Comparison of ENCODE assay signal across 10 cellular contexts in the genomic region with DNA sequence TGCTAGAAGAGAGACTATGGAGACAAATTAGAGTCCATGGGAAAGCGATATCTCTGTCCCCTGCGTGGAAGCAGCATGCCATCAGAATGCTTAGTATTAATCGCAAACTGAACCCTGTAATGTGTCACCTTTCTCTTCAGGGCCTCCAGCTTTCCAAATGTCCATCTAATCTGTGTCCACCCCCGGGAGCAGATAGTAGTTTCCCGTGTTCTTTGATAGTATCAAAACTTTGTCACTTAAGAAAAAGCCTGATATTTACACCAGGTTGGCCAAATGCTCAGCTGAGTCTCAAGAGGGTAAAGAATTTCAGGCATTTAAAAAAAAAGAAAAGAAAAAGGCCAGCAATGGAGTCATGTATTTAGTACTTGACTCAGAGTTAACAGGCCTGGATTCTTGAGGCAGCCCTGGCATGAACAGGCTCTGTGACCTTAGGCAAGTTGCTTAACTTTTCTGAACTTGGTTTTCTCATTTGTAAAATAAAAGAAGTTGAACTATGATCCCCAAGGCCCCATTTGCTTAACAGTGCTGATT. TPM values are rescaled to one million over a fixed set of nuclear protein-coding genes. Genes with fewer than 3 reads are reported as not detected.
DNase-seq lines count a peak whose midpoint lies in the region; ATAC-seq, FAIRE-seq and TF ChIP-seq lines count a peak whose summit lies in the region.
"Had no signal": no experiment of that assay in that cellular context is flagged by ENCODE, and none has a peak within 500 bp of the region (broad histone marks: within the 10 kb centered on the region; RNA-seq: fewer than 3 reads in every experiment).

No MANE protein-coding gene starts in this region.

- FAIRE-seq in bronchial epithelial cell (lab: Jason Lieb, UNC) = no peak
- FAIRE-seq: endometrium had no signal

- no peaks in the 10 kb centered on the region for H3K9me3 ChIP-seq in HUES48 (ENCODE audit: control insufficient read depth, insufficient read depth, low read length)
- no peaks in the 10 kb centered on the region for H3K9me3 ChIP-seq in mesodermal cell (ENCODE audit: control insufficient read depth, low read length)

- 16 to 42% methylated on average over 3 to 5 of the region's 5 CpGs for WGBS in mesodermal cell (ENCODE audit: insufficient coverage in 2 of 2), 2 experiments

- ATAC-seq in GM21360 (IDR thresholded peaks at IDR 0.05; ENCODE audit: unreplicated experiment) = no peak

- no peak overlapping the region; the same call in 1 of the 2 replicates for H3K9ac ChIP-seq in HUES48 (ENCODE audit: low read depth, low read length)

- H3K36me3 ChIP-seq in ACC112 (ENCODE audit: insufficient read depth, low read length) (no peaks in the 10 kb centered on the region), HUES48 (ENCODE audit: control insufficient read depth, insufficient read depth, low read length) (no peaks in the 10 kb centered on the region), bronchial epithelial cell (ENCODE audit: control insufficient read depth, insufficient read depth, low read length) (no peaks in the 10 kb centered on the region), mesodermal cell (ENCODE audit: control insufficient read depth, insufficient read depth, low read length) (no peaks in the 10 kb centered on the region)

- TF ChIP-seq CTCF in bronchial epithelial cell (IDR thresholded peaks at IDR 0.05; ENCODE audit: insufficient read depth, low read length, severe bottlenecking) = no peak

- no peaks in the 10 kb centered on the region for H3K79me2 ChIP-seq in ACC112 (ENCODE audit: control insufficient read depth, insufficient read depth, low read length, unreplicated experiment)

- peak; percentile 54 for DNase-seq in bronchial epithelial cell (ENCODE audit: low read depth)
- no peak for DNase-seq in NCI-H774 (lab: John Stamatoyannopoulos, UW)
- no peak for DNase-seq in NAMALWA (ENCODE audit: low spot score)
- no peak for DNase-seq in CD1c-positive myeloid dendritic cell (ENCODE audit: extremely low spot score)
- DNase-seq: CD4-positive, CD25-positive, alpha-beta regulatory T cell had no signal

- H3K4me1 ChIP-seq in ACC112 (ENCODE audit: control insufficient read depth, insufficient read depth, low read length, unreplicated experiment) (peaks cover 33% of the 10 kb centered on the region), HUES48 (ENCODE audit: control insufficient read depth, insufficient read depth, low read length) (peaks cover 47% of the 10 kb centered on the region), mesodermal cell (ENCODE audit: control insufficient read depth, insufficient read depth, low read length, poor library complexity, severe bottlenecking) (peaks cover 40% of the 10 kb centered on the region)

- peak overlapping the region; percentile 86 for H2AFZ ChIP-seq in ACC112 (ENCODE audit: low read length, unreplicated experiment)

- peak overlapping the region; percentile 32 for H3K4me3 ChIP-seq in ACC112 (ENCODE audit: low read depth, low read length)
- peak overlapping the region; percentile 26; the same call in 1 of the 2 replicates for H3K4me3 ChIP-seq in HUES48 (ENCODE audit: low read depth, low read length)
- H3K4me3 ChIP-seq in bronchial epithelial cell (ENCODE audit: low read depth, low read length) = no peak overlapping the region
- no peak overlapping the region for H3K4me3 ChIP-seq in mesodermal cell (ENCODE audit: extremely low read depth, insufficient read depth, low read length, poor library complexity, severe bottlenecking)

- H3K27me3 ChIP-seq in ACC112 (ENCODE audit: insufficient read depth, low read length) = no peaks in the 10 kb centered on the region
- no peaks in the 10 kb centered on the region for H3K27me3 ChIP-seq in HUES48 (ENCODE audit: control insufficient read depth, insufficient read depth, low read length)
- H3K27me3 ChIP-seq in bronchial epithelial cell (ENCODE audit: control insufficient read depth, insufficient read depth, low read length) = no peaks in the 10 kb centered on the region

- H3K27ac ChIP-seq in ACC112 (ENCODE audit: low read depth, low read length) (peak overlapping the region; percentile 82), HUES48 (ENCODE audit: low read depth, low read length) (peak overlapping the region; percentile 95), mesodermal cell (ENCODE audit: low read depth, low read length, severe bottlenecking) (peak overlapping the region; percentile 96)

RNA-seq across cellular contexts. Expression of gene GSAP, which starts 10.4 kb away (rescaled TPM):
- 10.3 and 20.4 TPM in 2 replicates for total RNA-seq in bronchial epithelial cell
- 0.66 TPM for polyA plus RNA-seq in mesodermal cell (2013, experiment 1 of 2)
- 0.71 TPM for polyA plus RNA-seq in mesodermal cell (2013, experiment 2 of 2)

Comparison
In these comparisons a context has a peak if more than half of its experiments do, and no peak if none do; other contexts are left out.
1. H3K4me3 ChIP-seq: peak in ACC112 (single experiment) and HUES48 (single experiment); none in bronchial epithelial cell (single experiment) and mesodermal cell (single experiment).
2. Peak in every context shown above with its lines, with median percentiles within 50 percentile points of each other: H3K27ac ChIP-seq.